In the genomic region with DNA sequence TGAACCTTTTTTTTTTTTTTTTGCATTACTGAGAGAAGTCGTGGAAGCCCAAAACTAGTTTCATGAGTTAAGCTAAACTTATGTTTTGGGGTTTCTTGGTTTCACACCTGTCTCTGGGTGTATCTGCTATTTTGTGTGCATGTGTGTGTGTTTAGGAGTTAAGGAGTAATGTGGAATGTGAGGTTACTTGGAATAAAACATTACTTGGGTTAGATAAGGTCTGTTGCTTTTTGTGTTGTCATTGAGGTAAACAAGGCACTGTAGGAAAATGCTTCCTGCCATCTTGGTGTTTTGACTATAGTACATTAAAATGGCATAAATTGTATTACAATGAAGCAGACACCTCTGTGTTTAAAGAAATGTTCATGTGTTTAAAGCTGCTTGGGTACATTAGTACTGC, we compare ENCODE assay signal across 14 cellular contexts. TPM values are rescaled to one million over a fixed set of nuclear protein-coding genes. Genes with fewer than 3 reads are reported as not detected.
DNase-seq lines count a peak whose midpoint lies in the region; ATAC-seq and TF ChIP-seq lines count a peak whose summit lies in the region.
"Had no signal": no experiment of that assay in that cellular context is flagged by ENCODE, and none has a peak within 500 bp of the region (broad histone marks: within the 10 kb centered on the region; RNA-seq: fewer than 3 reads in every experiment).

No MANE protein-coding gene starts in this region.

- TF ChIP-seq POLR2A in sigmoid colon (IDR thresholded peaks at IDR 0.05), result no peak
- TF ChIP-seq POLR2A in adrenal gland (IDR thresholded peaks at IDR 0.05), result no peak

- DNase-seq in CD8-positive, alpha-beta T cell, result no peak
- no peak for DNase-seq in Jurkat, Clone E6-1 (ENCODE audit: low read depth, low spot score)
- no peak for DNase-seq in sigmoid colon
- DNase-seq in adrenal gland, result no peak
- no peak for DNase-seq in NCI-H1092 treated with DMSO at 0.1 percent for 48 hours (lab: John Stamatoyannopoulos, UW)
- DNase-seq: activated CD4-positive, alpha-beta T cell treated with anti-CD3 and anti-CD28 coated beads for 4 hours; activated naive CD4-positive, alpha-beta T cell treated with anti-CD3 and anti-CD28 coated beads, Interleukin-2, amount 50 U/mL, for 16 hours; COR-L47; H7; NCI-H2227 treated with DMSO at 0.1 percent for 48 hours; stimulated activated CD4-positive, alpha-beta T cell treated with anti-CD3 and anti-CD28 coated beads, Interleukin-4, amount 100 ng/mL, for 1 hour; stimulated activated naive CD4-positive, alpha-beta T cell treated with Interleukin-2 at 50 U/mL for 16 hours had no signal

- H3K9me3 ChIP-seq in CD8-positive, alpha-beta T cell (ENCODE audit: low read length), result no peaks in the 10 kb centered on the region
- H3K9me3 ChIP-seq in duodenal mucosa (ENCODE audit: control insufficient read depth in 1 of 2, low read length in 2 of 2) (no peaks in the 10 kb centered on the region), sigmoid colon (no peaks in the 10 kb centered on the region), adrenal gland (replicated peaks in 1 of 3) (no peaks in the 10 kb centered on the region)

- H3K4me3 ChIP-seq in CD8-positive, alpha-beta T cell (ENCODE audit: low read depth, low read length), result no peak overlapping the region
- peak overlapping the region; percentile 88; the same call in 1 of the 2 replicates for H3K4me3 ChIP-seq in Jurkat, Clone E6-1 (ENCODE audit: low read length)
- peak overlapping the region; percentile 93 to 95 for H3K4me3 ChIP-seq in duodenal mucosa (ENCODE audit: low read depth in 1 of 2, low read length in 2 of 2)
- no peak overlapping the region for H3K4me3 ChIP-seq in sigmoid colon
- no peak overlapping the region for H3K4me3 ChIP-seq in adrenal gland

- H3K4me1 ChIP-seq in CD8-positive, alpha-beta T cell (ENCODE audit: insufficient read depth, low read length), result peaks cover 16% of the 10 kb centered on the region
- H3K4me1 ChIP-seq in duodenal mucosa (ENCODE audit: control insufficient read depth in 1 of 2, insufficient read depth in 2 of 2, low read length in 2 of 2) (peaks cover 44 to 48% of the 10 kb centered on the region in 2 donors), sigmoid colon (peaks cover 0 to 55% (median 39%) of the 10 kb centered on the region in 4 donors), adrenal gland (replicated peaks in 1 of 2) (peaks cover 0 to 24% of the 10 kb centered on the region in 2 donors)

- peaks cover 32% of the 10 kb centered on the region for H3K36me3 Mint-ChIP-seq in CD8-positive, alpha-beta T cell

- peak overlapping the region in 1 of 2 donors; percentile 4 for H3K9ac ChIP-seq in duodenal mucosa (ENCODE audit: low read depth in 1 of 2, low read length in 2 of 2)

- intact Hi-C loops in CD8-positive, alpha-beta T cell (cut with DNase I, micrococcal nuclease), result loop anchor here (5.0 to 10.0 kb wide), 8 partner anchors 71 to 1234 kb away; a partner anchor contains a TSS
- intact Hi-C loops in sigmoid colon (cut with DNase I) (loop anchor here (10.0 kb wide), 3 partner anchors 216 to 484 kb away; a partner anchor contains a TSS), adrenal gland (cut with DNase I) (loop anchor here in 1 of 2 donors (5.0 kb wide), 1 partner anchor 149 kb away; no protein-coding TSS in a partner anchor)

- peak overlapping the region; percentile 72 for H3K4me3 Mint-ChIP-seq in CD8-positive, alpha-beta T cell

- H3K9me3 Mint-ChIP-seq in CD8-positive, alpha-beta T cell, result no peaks in the 10 kb centered on the region

- TF ChIP-seq EP300 in sigmoid colon (IDR thresholded peaks at IDR 0.05), result no peak

- TF ChIP-seq CTCF in CD8-positive, alpha-beta T cell (IDR thresholded peaks at IDR 0.05), result no peak
- TF ChIP-seq CTCF in sigmoid colon (IDR thresholded peaks at IDR 0.05) (no peak), adrenal gland (IDR thresholded peaks at IDR 0.05) (no peak)

- WGBS in sigmoid colon, 2 donors, result 12 to 61% methylated on average over 1 of the region's 1 CpG
- 76 to 96% (median 83%) methylated on average over 1 of the region's 1 CpG for WGBS in adrenal gland, 4 donors

- POLR2A ChIA-PET in CD8-positive, alpha-beta T cell (lab: Charles Lee), result interaction anchor here (1.2 kb wide), 2 partner anchors 17 to 50 kb away, joined by 3 read pairs; no protein-coding TSS in a partner anchor

- H3K27ac Mint-ChIP-seq in CD8-positive, alpha-beta T cell, result no peak overlapping the region

- H3K27me3 ChIP-seq in CD8-positive, alpha-beta T cell (ENCODE audit: insufficient read depth, low read length), result no peaks in the 10 kb centered on the region
- peaks cover 0 to 6% of the 10 kb centered on the region in 2 donors for H3K27me3 ChIP-seq in duodenal mucosa (ENCODE audit: control insufficient read depth in 1 of 2, insufficient read depth in 2 of 2, low read length in 2 of 2)
- no peaks in the 10 kb centered on the region for H3K27me3 ChIP-seq in sigmoid colon
- H3K27me3 ChIP-seq in adrenal gland, result no peaks in the 10 kb centered on the region

- peaks cover 57% of the 10 kb centered on the region for H3K4me1 Mint-ChIP-seq in CD8-positive, alpha-beta T cell (ENCODE audit: low read depth)

- H3K27me3 Mint-ChIP-seq in CD8-positive, alpha-beta T cell (ENCODE audit: low read depth), result peaks cover 8% of the 10 kb centered on the region

- ATAC-seq in CD8-positive, alpha-beta T cell, result no peak
- ATAC-seq in HG03025 (IDR thresholded peaks at IDR 0.05; ENCODE audit: low FRiP score, unreplicated experiment), result no peak

- H3K36me3 ChIP-seq in CD8-positive, alpha-beta T cell (ENCODE audit: insufficient read depth, low read length), result no peaks in the 10 kb centered on the region
- H3K36me3 ChIP-seq in duodenal mucosa (ENCODE audit: control insufficient read depth in 1 of 2, insufficient read depth in 2 of 2, low read length in 2 of 2) (no peaks in the 10 kb centered on the region), sigmoid colon (no peaks in the 10 kb centered on the region), adrenal gland (replicated peaks in 1 of 2) (no peaks in the 10 kb centered on the region)

- H3K27ac ChIP-seq in CD8-positive, alpha-beta T cell (ENCODE audit: low read depth, low read length), result no peak overlapping the region
- H3K27ac ChIP-seq in duodenal mucosa (ENCODE audit: low read depth, low read length) (no peak overlapping the region), sigmoid colon (peak overlapping the region; percentile 47 to 64 (median 56)), adrenal gland (no peak overlapping the region)

- CTCF ChIA-PET in CD8-positive, alpha-beta T cell (lab: Charles Lee), result interaction anchor here (1.0 to 3.0 kb wide), 5 partner anchors 47 to 145 kb away, joined by 3 to 25 read pairs (median 4); no protein-coding TSS in a partner anchor

RNA-seq across cellular contexts. Expression of a gene that starts 2.9 kb away (rescaled TPM):
- total RNA-seq in CD8-positive, alpha-beta T cell, result 100 to 1,000 TPM; 146 to 150 TPM
- polyA plus RNA-seq in Jurkat, Clone E6-1 (2012; ENCODE audit: insufficient read depth, insufficient read length), result 9.7 TPM
- total RNA-seq in sigmoid colon (1 to 10 TPM; 2.8 to 7.1 (median 5.1) TPM), adrenal gland (1 to 10 TPM; 1.5 to 8.5 (median 2.0) TPM)
- polyA plus RNA-seq in sigmoid colon (10 to 100 TPM in 1 of 3 donors, 1 to 10 TPM in 2; 4.2 to 10.3 (median 9.9) TPM), adrenal gland (1 to 10 TPM in 1 of 3 donors, under 1 TPM in 2; 0.54 to 5.4 (median 0.72) TPM)

Comparison
In these comparisons a context has a peak if more than half of its experiments do, and no peak if none do; other contexts are left out.
1. H3K27ac ChIP-seq: peak in sigmoid colon (4 of 4); none in CD8-positive, alpha-beta T cell (single experiment), duodenal mucosa (single experiment) and adrenal gland (0 of 5).
2. H3K4me3 ChIP-seq: peak in Jurkat, Clone E6-1 (single experiment) and duodenal mucosa (2 of 2); none in CD8-positive, alpha-beta T cell (single experiment), sigmoid colon (0 of 4) and adrenal gland (0 of 4).
3. RNA of a gene that starts 2.9 kb away (total RNA-seq): 146 to 150 TPM in CD8-positive, alpha-beta T cell; 2.8 to 7.1 TPM in sigmoid colon and 1.5 to 8.5 TPM in adrenal gland; every median in the first group is over 10 times any median in the second.